ENCODE assay signal across 11 cellular contexts in genomic region chr9:36207546-36208012, GRCh38. TPM values are rescaled to one million over a fixed set of nuclear protein-coding genes. Genes with fewer than 3 reads are reported as not detected.
DNase-seq lines count a peak whose midpoint lies in the region; ATAC-seq and TF ChIP-seq lines count a peak whose summit lies in the region.
"Had no signal": no experiment of that assay in that cellular context is flagged by ENCODE, and none has a peak within 500 bp of the region (broad histone marks: within the 10 kb centered on the region; RNA-seq: fewer than 3 reads in every experiment).

No MANE protein-coding gene starts in this region.

- POLR2A ChIA-PET in naive thymus-derived CD8-positive, alpha-beta T cell (lab: Charles Lee): interaction anchor here (0.6 to 1.9 kb wide), 3 partner anchors 9 to 163 kb away, joined by 4 to 7 read pairs (median 5); partner anchors contain the start of gene CLTA
- POLR2A ChIA-PET in GM10248 (lab: Yijun Ruan, JAX): interaction anchor here (0.8 to 2.1 kb wide), 2 partner anchors 9 to 17 kb away, joined by 8 to 9 read pairs; partner anchors contain the start of gene CLTA

- H3K9me3 Mint-ChIP-seq in naive thymus-derived CD8-positive, alpha-beta T cell: no peaks in the 10 kb centered on the region

- H3K4me1 ChIP-seq in BLaER1 treated with 17β-estradiol and CSF1 and Interleukin-3, amounts not matched to agents 10 nM and 100 nM: peaks cover 0 to 39% (median 28%) of the 10 kb centered on the region in 10 experiments; a peak in 18 of 20 replicates

- CTCF ChIA-PET in GM10248 (lab: Yijun Ruan, JAX): interaction anchor here (0.7 to 1.6 kb wide), 4 partner anchors 17 to 304 kb away, joined by 3 to 5 read pairs (median 3); partner anchors contain the start of gene CLTA

- no peak for ATAC-seq in naive thymus-derived CD8-positive, alpha-beta T cell
- ATAC-seq in HG03175 (IDR thresholded peaks at IDR 0.05; ENCODE audit: unreplicated experiment): no peak
- no peak for ATAC-seq in GM18867 (IDR thresholded peaks at IDR 0.05; ENCODE audit: unreplicated experiment)

- H3K4me2 ChIP-seq in BLaER1 treated with 17β-estradiol and CSF1 and Interleukin-3, amounts not matched to agents 10 nM and 100 nM: peak overlapping the region in 9 of 11 experiments; percentile 24 to 69 (median 43); a peak in 18 of 22 replicates

- H3K9ac ChIP-seq in BLaER1 treated with 17β-estradiol and CSF1 and Interleukin-3, amounts not matched to agents 10 nM and 100 nM: peak overlapping the region in 10 of 11 experiments; percentile 6 to 60 (median 42); a peak in 18 of 22 replicates

- H3K9me3 ChIP-seq in BLaER1 treated with 17β-estradiol and CSF1 and Interleukin-3, amounts not matched to agents 10 nM and 100 nM (replicated peaks in 1 of 11): no peaks in the 10 kb centered on the region

- H3K36me3 Mint-ChIP-seq in naive thymus-derived CD8-positive, alpha-beta T cell: peaks cover 0 to 96% (median 23%) of the 10 kb centered on the region in 3 donors

- no peak overlapping the region for H3K4me3 ChIP-seq in BLaER1 treated with 17β-estradiol and CSF1 and Interleukin-3, amounts not matched to agents 10 nM and 100 nM
- H3K4me3 ChIP-seq in NB4 (ENCODE audit: low read depth, low read length) (no peak overlapping the region), cardiac fibroblast (replicated peaks in 1 of 2; ENCODE audit: low read depth in 2 of 2, low read length in 2 of 2) (no peak overlapping the region)

- H3K36me3 ChIP-seq in BLaER1 treated with 17β-estradiol and CSF1 and Interleukin-3, amounts not matched to agents 10 nM and 100 nM: peaks cover 100% of the 10 kb centered on the region in 11 experiments

- H3K27me3 Mint-ChIP-seq in naive thymus-derived CD8-positive, alpha-beta T cell: no peaks in the 10 kb centered on the region

- peak overlapping the region in 10 of 11 experiments; percentile 6 to 74 (median 48); a peak in 15 of 22 replicates for H3K27ac ChIP-seq in BLaER1 treated with 17β-estradiol and CSF1 and Interleukin-3, amounts not matched to agents 10 nM and 100 nM

- peaks cover 90 to 100% (median 100%) of the 10 kb centered on the region in 11 experiments for H4K20me1 ChIP-seq in BLaER1 treated with 17β-estradiol and CSF1 and Interleukin-3, amounts not matched to agents 10 nM and 100 nM

- DNase-seq in NB4 (ENCODE audit: low read depth) (peak; percentile 50), cardiac fibroblast (ENCODE audit: low read depth in 2 of 2) (peak; percentile 48 to 54), NCI-H1436 (lab: John Stamatoyannopoulos, UW) (no peak), GM10248 (ENCODE audit: extremely low spot score) (no peak)
- DNase-seq in naive thymus-derived CD8-positive, alpha-beta T cell: no peak
- DNase-seq: central memory CD4-positive, alpha-beta T cell; NCI-H2029 had no signal

- no peak for TF ChIP-seq POLR2A in NB4 (IDR thresholded peaks at IDR 0.05; ENCODE audit: extremely low read depth, insufficient read length)

- no peaks in the 10 kb centered on the region for H3K27me3 ChIP-seq in BLaER1 treated with 17β-estradiol and CSF1 and Interleukin-3, amounts not matched to agents 10 nM and 100 nM

- peaks cover 29 to 60% (median 47%) of the 10 kb centered on the region in 4 donors for H3K4me1 Mint-ChIP-seq in naive thymus-derived CD8-positive, alpha-beta T cell

- peak overlapping the region in 9 of 10 donors; percentile 15 to 89 (median 74) for H3K27ac Mint-ChIP-seq in naive thymus-derived CD8-positive, alpha-beta T cell

- peak overlapping the region in 2 of 10 donors; percentile 5 to 47 for H3K4me3 Mint-ChIP-seq in naive thymus-derived CD8-positive, alpha-beta T cell

- TF ChIP-seq CTCF in NB4 (IDR thresholded peaks at IDR 0.05; ENCODE audit: low read depth, low read length) (no peak), cardiac fibroblast (IDR thresholded peaks at IDR 0.05; ENCODE audit: low read depth, low read length) (no peak), GM10248 (IDR thresholded peaks at IDR 0.05; ENCODE audit: control extremely low read depth, extremely low read depth, low read depth, missing control alignments) (no peak)

RNA-seq across cellular contexts. Expression of gene CLTA, which starts 16.9 kb away (rescaled TPM):
- 10 to 100 TPM; 56.7 to 59.0 TPM for total RNA-seq in naive thymus-derived CD8-positive, alpha-beta T cell
- polyA plus RNA-seq in naive thymus-derived CD8-positive, alpha-beta T cell: 10 to 100 TPM; 60.8 to 84.5 (median 71.0) TPM

RNA-seq across cellular contexts. Expression of gene CCIN, which starts 38.4 kb away (rescaled TPM):
- total RNA-seq in naive thymus-derived CD8-positive, alpha-beta T cell: under 1 TPM in 1 of 2 experiments, not detected in 1; 0.19 TPM
- under 1 TPM in 1 of 3 donors, not detected in 2; 0.09 TPM for polyA plus RNA-seq in naive thymus-derived CD8-positive, alpha-beta T cell
- polyA plus RNA-seq: keratinocyte had no signal

RNA-seq across cellular contexts. Expression of gene GNE, which starts 50.7 kb away (rescaled TPM):
- 10 to 100 TPM; 16.5 to 17.4 TPM for total RNA-seq in naive thymus-derived CD8-positive, alpha-beta T cell
- 1 to 10 TPM; 3.7 to 6.1 (median 4.5) TPM for polyA plus RNA-seq in naive thymus-derived CD8-positive, alpha-beta T cell

Comparison
In these comparisons a context has a peak if more than half of its experiments do, and no peak if none do; other contexts are left out.
1. DNase-seq: peak in NB4 (single experiment) and cardiac fibroblast (2 of 2); none in naive thymus-derived CD8-positive, alpha-beta T cell (0 of 10), NCI-H1436 (single experiment) and GM10248 (single experiment).